In genomic region chr6:35213161-35213823, GRCh38 we compare ENCODE assay signal across 8 cellular contexts. TPM values are rescaled to one million over a fixed set of nuclear protein-coding genes. Genes with fewer than 3 reads are reported as not detected.
DNase-seq lines count a peak whose midpoint lies in the region; ATAC-seq and TF ChIP-seq lines count a peak whose summit lies in the region.

No MANE protein-coding gene starts in this region.

- DNase-seq in Caco-2: peak in 1 of 2 experiments; percentile 16
- peak; percentile 78 for DNase-seq in NCI-H748 (lab: John Stamatoyannopoulos, UW; ENCODE audit: unreplicated experiment)
- DNase-seq in esophagus squamous epithelium (lab: John Stamatoyannopoulos, UW): no peak
- DNase-seq in activated CD4-positive, alpha-beta T cell treated with anti-CD3 and anti-CD28 coated beads for 48 hours: no peak
- no peak for DNase-seq in GM13976 (ENCODE audit: low spot score)
- DNase-seq in NCI-H226: no peak

- H3K9me3 Mint-ChIP-seq in Caco-2 (ENCODE audit: unreplicated experiment): no peaks in the 10 kb centered on the region

- no peaks in the 10 kb centered on the region for H3K9me3 ChIP-seq in Caco-2
- H3K9me3 ChIP-seq in esophagus squamous epithelium: no peaks in the 10 kb centered on the region
- no peaks in the 10 kb centered on the region for H3K9me3 ChIP-seq in parathyroid adenoma (ENCODE audit: control insufficient read depth, low read length)

- H3K79me2 ChIP-seq in parathyroid adenoma: no peaks in the 10 kb centered on the region

- peak overlapping the region; percentile 50 for H3K4me3 ChIP-seq in Caco-2 (ENCODE audit: low read depth, low read length)
- H3K4me3 ChIP-seq in esophagus squamous epithelium: peak overlapping the region; percentile 47 to 75 (median 51)
- no peak overlapping the region for H3K4me3 ChIP-seq in parathyroid adenoma (ENCODE audit: low read depth, low read length)

- H3K36me3 Mint-ChIP-seq in Caco-2 (ENCODE audit: insufficient read depth, unreplicated experiment): no peaks in the 10 kb centered on the region

- no peaks in the 10 kb centered on the region for H3K27me3 Mint-ChIP-seq in Caco-2 (ENCODE audit: insufficient read depth, unreplicated experiment)

- H3K4me1 ChIP-seq in Caco-2 (peaks cover 11% of the 10 kb centered on the region), esophagus squamous epithelium (peaks cover 13 to 24% (median 16%) of the 10 kb centered on the region in 3 donors), parathyroid adenoma (peaks cover 8% of the 10 kb centered on the region)

- peaks cover 27% of the 10 kb centered on the region for H3K4me1 Mint-ChIP-seq in Caco-2 (ENCODE audit: low read depth, unreplicated experiment)

- in situ Hi-C loops in GM13976 (cut with MboI; ENCODE audit: low sequenced_read_pairs, unreplicated experiment): loop anchor here (25.0 kb wide), 1 partner anchor 226 kb away; no protein-coding TSS in a partner anchor

- H3K4me3 Mint-ChIP-seq in Caco-2 (ENCODE audit: unreplicated experiment): peak overlapping the region; percentile 71

- ATAC-seq in HG02588 (IDR thresholded peaks at IDR 0.05; ENCODE audit: unreplicated experiment): no peak

- TF ChIP-seq POLR2A in esophagus squamous epithelium (IDR thresholded peaks at IDR 0.05): no peak

- H3K27ac ChIP-seq in esophagus squamous epithelium: no peak overlapping the region
- H3K27ac ChIP-seq in parathyroid adenoma: no peak overlapping the region

- 26 to 32% methylated on average over 11 to 14 of the region's 54 CpGs for WGBS in esophagus squamous epithelium, 2 donors

- TF ChIP-seq CTCF in Caco-2 (IDR thresholded peaks at IDR 0.05; ENCODE audit: insufficient read depth in 1 of 2, low read depth in 1 of 2, low read length in 1 of 2, severe bottlenecking in 1 of 2, unreplicated experiment in 1 of 2) (no peak), esophagus squamous epithelium (IDR thresholded peaks at IDR 0.05) (no peak), parathyroid adenoma (IDR thresholded peaks at IDR 0.05) (no peak), GM13976 (IDR thresholded peaks at IDR 0.05; ENCODE audit: borderline replicate concordance, control extremely low read depth, extremely low read depth, insufficient read depth, missing control alignments) (no peak)

- H3K27me3 ChIP-seq in Caco-2 (replicated peaks; ENCODE audit: control insufficient read depth, insufficient read depth, low read length): no peaks in the 10 kb centered on the region
- peaks cover 0 to 90% (median 12%) of the 10 kb centered on the region in 4 donors for H3K27me3 ChIP-seq in esophagus squamous epithelium
- H3K27me3 ChIP-seq in parathyroid adenoma (ENCODE audit: control insufficient read depth, insufficient read depth, low read length): peaks cover 4% of the 10 kb centered on the region

- H3K36me3 ChIP-seq in Caco-2 (ENCODE audit: control insufficient read depth, insufficient read depth, low read length) (no peaks in the 10 kb centered on the region), esophagus squamous epithelium (no peaks in the 10 kb centered on the region), parathyroid adenoma (ENCODE audit: control insufficient read depth, insufficient read depth, low read length) (no peaks in the 10 kb centered on the region)

- peak overlapping the region; percentile 55 for H3K4me2 ChIP-seq in parathyroid adenoma (ENCODE audit: low read length)

- intact Hi-C loops in Caco-2 (cut with micrococcal nuclease; ENCODE audit: unreplicated experiment): no loop called here
- intact Hi-C loops in esophagus squamous epithelium (cut with DNase I): no loop called here

- no TSS peak for BruUV-seq in Caco-2 (replicated peaks; lab: Mats Ljungman, UMichigan)

- CTCF ChIA-PET in Caco-2 (lab: Charles Lee): interaction anchor here (1.0 to 1.3 kb wide), 2 partner anchors 8 to 28 kb away, joined by 3 to 5 read pairs; no protein-coding TSS in a partner anchor

- peak overlapping the region; percentile 34 for H2AFZ ChIP-seq in parathyroid adenoma

- H3K9ac ChIP-seq in parathyroid adenoma: no peak overlapping the region

- POLR2A ChIA-PET in Caco-2 (lab: Charles Lee): no interaction called here

- H3K27ac Mint-ChIP-seq in Caco-2 (ENCODE audit: unreplicated experiment): peak overlapping the region; percentile 23

RNA-seq across cellular contexts. Expression of gene SCUBE3, which starts 0.5 kb away (rescaled TPM):
- total RNA-seq in Caco-2 (2022) (1.3 and 1.5 TPM in 2 replicates), esophagus squamous epithelium (under 1 TPM in 2 of 4 donors, not detected in 2; 0.03 to 0.19 TPM)

RNA-seq across cellular contexts. Expression of gene ZNF76, which starts 46.2 kb away (rescaled TPM):
- 22.7 and 24.6 TPM in 2 replicates for total RNA-seq in Caco-2 (2022)
- 10 to 100 TPM; 10.1 to 25.0 (median 10.9) TPM for total RNA-seq in esophagus squamous epithelium
